In genomic region chr12:18383203-18383602, GRCh38 we compare ENCODE assay signal across 10 cellular contexts.
A peak's percentile ranks its signal among the peaks of the same experiment; 100 is the strongest.
DNase-seq lines count a peak whose midpoint lies in the region; ATAC-seq, FAIRE-seq and TF ChIP-seq lines count a peak whose summit lies in the region.
"Had no signal": no experiment of that assay in that cellular context is flagged by ENCODE, and none has a peak within 500 bp of the region (broad histone marks: within the 10 kb centered on the region; RNA-seq: fewer than 3 reads in every experiment).

No MANE protein-coding gene starts in this region.

- H3K4me1 ChIP-seq in esophagus squamous epithelium: peaks cover 0 to 18% (median 0%) of the 10 kb centered on the region in 3 donors

- peaks cover 10% of the 10 kb centered on the region for H3K9me3 Mint-ChIP-seq in activated T-helper 17 cell treated with anti-CD3 and anti-CD28 coated beads, Interleukin-2, amount 50 U/mL, for 72 hours
- H3K9me3 Mint-ChIP-seq in activated T-cell treated with anti-CD3 and anti-CD28 coated beads, Interleukin-2, amount 50 U/mL, for 72 hours: peaks cover 11 to 20% of the 10 kb centered on the region in 2 donors

- H3K27me3 ChIP-seq in esophagus squamous epithelium: no peaks in the 10 kb centered on the region

- H3K27ac Mint-ChIP-seq in activated T-helper 17 cell treated with anti-CD3 and anti-CD28 coated beads, Interleukin-2, amount 50 U/mL, for 72 hours: no peak overlapping the region
- no peak overlapping the region for H3K27ac Mint-ChIP-seq in activated T-cell treated with anti-CD3 and anti-CD28 coated beads, Interleukin-2, amount 50 U/mL, for 72 hours
- H3K27ac Mint-ChIP-seq: stimulated activated effector memory CD8-positive, alpha-beta T cell treated with anti-CD3 and anti-CD28 coated beads, Interleukin-12 subunit alpha, Interleukin-12 subunit beta, amount 100 ng/mL, for 72 hours had no signal

- H3K36me3 ChIP-seq in SK-N-MC (ENCODE audit: insufficient read depth, low read length) (no peaks in the 10 kb centered on the region), esophagus squamous epithelium (no peaks in the 10 kb centered on the region)

- TF ChIP-seq CTCF in fibroblast of villous mesenchyme (IDR thresholded peaks at IDR 0.05; ENCODE audit: insufficient read depth, low read depth, low read length) (no peak), esophagus squamous epithelium (IDR thresholded peaks at IDR 0.05) (no peak)

- no peak overlapping the region for H3K9ac ChIP-seq in SK-N-MC (ENCODE audit: insufficient read length)

- no peak overlapping the region; the same call in 1 of the 2 replicates for H3K27ac ChIP-seq in SK-N-MC
- peak overlapping the region in 1 of 4 donors; percentile 53 for H3K27ac ChIP-seq in esophagus squamous epithelium

- WGBS in esophagus squamous epithelium, 2 donors: 17 to 47% methylated on average over 4 of the region's 4 CpGs

- no peaks in the 10 kb centered on the region for H3K36me3 Mint-ChIP-seq in activated T-helper 17 cell treated with anti-CD3 and anti-CD28 coated beads, Interleukin-2, amount 50 U/mL, for 72 hours (ENCODE audit: low read depth)
- H3K36me3 Mint-ChIP-seq in activated T-cell treated with anti-CD3 and anti-CD28 coated beads, Interleukin-2, amount 50 U/mL, for 72 hours (ENCODE audit: insufficient read depth in 2 of 2): peaks cover 0 to 2% of the 10 kb centered on the region in 2 donors
- H3K36me3 Mint-ChIP-seq: stimulated activated effector memory CD8-positive, alpha-beta T cell treated with anti-CD3 and anti-CD28 coated beads, Interleukin-12 subunit alpha, Interleukin-12 subunit beta, amount 100 ng/mL, for 72 hours had no signal

- H3K9me3 ChIP-seq in SK-N-MC (ENCODE audit: low read depth, low read length) (no peaks in the 10 kb centered on the region), esophagus squamous epithelium (no peaks in the 10 kb centered on the region)

- intact Hi-C loops in esophagus squamous epithelium (cut with DNase I): no loop called here

- TF ChIP-seq POLR2A in H54 (IDR thresholded peaks at IDR 0.05; ENCODE audit: low read depth, low read length): no peak
- no peak for TF ChIP-seq POLR2A in esophagus squamous epithelium (IDR thresholded peaks at IDR 0.05)

- no peaks in the 10 kb centered on the region for H3K4me1 Mint-ChIP-seq in activated T-helper 17 cell treated with anti-CD3 and anti-CD28 coated beads, Interleukin-2, amount 50 U/mL, for 72 hours
- no peaks in the 10 kb centered on the region for H3K4me1 Mint-ChIP-seq in activated T-cell treated with anti-CD3 and anti-CD28 coated beads, Interleukin-2, amount 50 U/mL, for 72 hours (ENCODE audit: low read depth)
- H3K4me1 Mint-ChIP-seq: stimulated activated effector memory CD8-positive, alpha-beta T cell treated with anti-CD3 and anti-CD28 coated beads, Interleukin-12 subunit alpha, Interleukin-12 subunit beta, amount 100 ng/mL, for 72 hours had no signal

- no peaks in the 10 kb centered on the region for H3K27me3 Mint-ChIP-seq in activated T-helper 17 cell treated with anti-CD3 and anti-CD28 coated beads, Interleukin-2, amount 50 U/mL, for 72 hours
- H3K27me3 Mint-ChIP-seq in activated T-cell treated with anti-CD3 and anti-CD28 coated beads, Interleukin-2, amount 50 U/mL, for 72 hours (ENCODE audit: low read depth): no peaks in the 10 kb centered on the region

- peak overlapping the region; percentile 38 for H3K4me3 ChIP-seq in SK-N-MC
- H3K4me3 ChIP-seq in fibroblast of villous mesenchyme (ENCODE audit: low read depth, low read length): peak overlapping the region; percentile 7
- no peak overlapping the region for H3K4me3 ChIP-seq in esophagus squamous epithelium

- DNase-seq in H54 (ENCODE audit: insufficient read length, low spot score) (peak; percentile 40), SK-N-MC (ENCODE audit: low read depth, low spot score) (peak; percentile 67), fibroblast of villous mesenchyme (ENCODE audit: low read depth) (peak; percentile 82), retina (peak; percentile 24), esophagus squamous epithelium (lab: John Stamatoyannopoulos, UW) (no peak)
- DNase-seq in activated T-cell treated with anti-CD3 and anti-CD28 coated beads, Interleukin-2, amount 50 U/mL, for 72 hours: no peak
- DNase-seq: activated T-cell treated with anti-CD3 and anti-CD28 coated beads, Interleukin-2, amount 50 U/mL, for 1 hour had no signal

- no peak for ATAC-seq in GM18520 (IDR thresholded peaks at IDR 0.05; ENCODE audit: unreplicated experiment)
- ATAC-seq in activated T-helper 17 cell treated with anti-CD3 and anti-CD28 coated beads, Interleukin-2, amount 50 U/mL, for 72 hours (replicated peaks): no peak
- no peak for ATAC-seq in activated T-cell treated with anti-CD3 and anti-CD28 coated beads, Interleukin-2, amount 50 U/mL, for 72 hours (replicated peaks in 1 of 2)
- ATAC-seq: stimulated activated effector memory CD8-positive, alpha-beta T cell treated with anti-CD3 and anti-CD28 coated beads, Interleukin-12 subunit alpha, Interleukin-12 subunit beta, amount 100 ng/mL, for 72 hours had no signal

- no peak overlapping the region for H3K4me3 Mint-ChIP-seq in activated T-helper 17 cell treated with anti-CD3 and anti-CD28 coated beads, Interleukin-2, amount 50 U/mL, for 72 hours
- no peak overlapping the region for H3K4me3 Mint-ChIP-seq in activated T-cell treated with anti-CD3 and anti-CD28 coated beads, Interleukin-2, amount 50 U/mL, for 72 hours
- H3K4me3 Mint-ChIP-seq: stimulated activated effector memory CD8-positive, alpha-beta T cell treated with anti-CD3 and anti-CD28 coated beads, Interleukin-12 subunit alpha, Interleukin-12 subunit beta, amount 100 ng/mL, for 72 hours had no signal

- peak; percentile 96 for FAIRE-seq in H54 (lab: Jason Lieb, UNC)

Comparison
In these comparisons a context has a peak if more than half of its experiments do, and no peak if none do; other contexts are left out.
1. DNase-seq: peak in H54 (single experiment), SK-N-MC (single experiment), fibroblast of villous mesenchyme (single experiment) and retina (single experiment); none in esophagus squamous epithelium (single experiment) and activated T-cell treated with anti-CD3 and anti-CD28 coated beads, Interleukin-2, amount 50 U/mL, for 72 hours (0 of 2).
2. H3K4me3 ChIP-seq: peak in SK-N-MC (single experiment) and fibroblast of villous mesenchyme (single experiment); none in esophagus squamous epithelium (0 of 4).